Comparison of ENCODE assay signal across 14 cellular contexts in the genomic region with DNA sequence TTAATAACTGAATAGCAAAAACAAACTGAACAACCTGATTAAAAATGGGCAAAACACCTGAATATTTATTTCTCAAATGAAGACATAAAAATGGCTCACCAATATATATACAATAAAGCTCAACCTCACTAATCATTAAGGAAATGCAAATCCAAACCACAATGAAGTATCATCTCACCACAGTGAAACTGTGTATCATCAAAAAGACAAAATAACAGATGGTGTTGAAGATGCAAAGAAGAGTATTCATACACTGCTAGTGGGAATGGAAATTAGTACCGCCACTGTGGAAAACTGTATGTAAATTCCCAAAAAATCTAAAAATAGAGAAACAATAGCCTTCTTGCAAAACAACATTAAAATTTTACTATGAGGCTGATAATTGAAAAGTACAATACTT.
DNase-seq lines count a peak whose midpoint lies in the region; ATAC-seq lines count a peak whose summit lies in the region.
"Had no signal": no experiment of that assay in that cellular context is flagged by ENCODE, and none has a peak within 500 bp of the region (broad histone marks: within the 10 kb centered on the region; RNA-seq: fewer than 3 reads in every experiment).

No MANE protein-coding gene starts in this region.

- no peak overlapping the region for H3K27ac Mint-ChIP-seq in activated naive CD4-positive, alpha-beta T cell treated with anti-CD3 and anti-CD28 coated beads for 36 hours
- H3K27ac Mint-ChIP-seq: CD8-positive, alpha-beta memory T cell had no signal

- CTCF ChIA-PET in activated naive CD4-positive, alpha-beta T cell treated with anti-CD3 and anti-CD28 coated beads for 36 hours (lab: Charles Lee), result no interaction called here

- no peak overlapping the region for H3K4me3 Mint-ChIP-seq in activated naive CD4-positive, alpha-beta T cell treated with anti-CD3 and anti-CD28 coated beads for 36 hours
- H3K4me3 Mint-ChIP-seq: CD8-positive, alpha-beta memory T cell had no signal

- H3K9me3 Mint-ChIP-seq in activated naive CD4-positive, alpha-beta T cell treated with anti-CD3 and anti-CD28 coated beads for 36 hours, result no peaks in the 10 kb centered on the region
- H3K9me3 Mint-ChIP-seq: CD8-positive, alpha-beta memory T cell had no signal

- DNase-seq in NCI-H82 treated with DMSO at 0.1 percent for 48 hours (lab: John Stamatoyannopoulos, UW; ENCODE audit: unreplicated experiment) (no peak), putamen (ENCODE audit: low spot score) (no peak)
- no peak for DNase-seq in activated naive CD4-positive, alpha-beta T cell treated with anti-CD3 and anti-CD28 coated beads for 36 hours
- DNase-seq: ACHN; activated gamma-delta T cell; CD8-positive, alpha-beta memory T cell; left ventricle myocardium superior; naive B cell; stimulated activated CD4-positive, alpha-beta T cell treated with anti-CD3 and anti-CD28 coated beads, Interleukin-15, amount 100 ng/mL, for 24 hours had no signal

- no peaks in the 10 kb centered on the region for H3K4me1 Mint-ChIP-seq in activated naive CD4-positive, alpha-beta T cell treated with anti-CD3 and anti-CD28 coated beads for 36 hours (ENCODE audit: low read depth)
- H3K4me1 Mint-ChIP-seq: CD8-positive, alpha-beta memory T cell had no signal

- no peaks in the 10 kb centered on the region for H3K36me3 Mint-ChIP-seq in activated naive CD4-positive, alpha-beta T cell treated with anti-CD3 and anti-CD28 coated beads for 36 hours (ENCODE audit: low read depth)
- H3K36me3 Mint-ChIP-seq: CD8-positive, alpha-beta memory T cell; naive B cell had no signal

- ATAC-seq in GM18511 (IDR thresholded peaks at IDR 0.05; ENCODE audit: unreplicated experiment), result peak; percentile 97
- ATAC-seq in GM21367 (IDR thresholded peaks at IDR 0.05; ENCODE audit: unreplicated experiment), result peak; percentile 70
- peak; percentile 97 for ATAC-seq in HG02938 (IDR thresholded peaks at IDR 0.05; ENCODE audit: unreplicated experiment)
- peak; percentile 87 for ATAC-seq in HG03460 (IDR thresholded peaks at IDR 0.05; ENCODE audit: unreplicated experiment)
- ATAC-seq in GM19397 (IDR thresholded peaks at IDR 0.05; ENCODE audit: unreplicated experiment), result no peak
- ATAC-seq: left ventricle myocardium superior had no signal

- H3K27me3 Mint-ChIP-seq in activated naive CD4-positive, alpha-beta T cell treated with anti-CD3 and anti-CD28 coated beads for 36 hours (ENCODE audit: low read depth), result no peaks in the 10 kb centered on the region
- H3K27me3 Mint-ChIP-seq: CD8-positive, alpha-beta memory T cell; naive B cell had no signal

- intact Hi-C loops in activated naive CD4-positive, alpha-beta T cell treated with anti-CD3 and anti-CD28 coated beads for 36 hours (cut with micrococcal nuclease), result no loop called here
